Comparison of ENCODE assay signal across 18 cellular contexts in the genomic region with DNA sequence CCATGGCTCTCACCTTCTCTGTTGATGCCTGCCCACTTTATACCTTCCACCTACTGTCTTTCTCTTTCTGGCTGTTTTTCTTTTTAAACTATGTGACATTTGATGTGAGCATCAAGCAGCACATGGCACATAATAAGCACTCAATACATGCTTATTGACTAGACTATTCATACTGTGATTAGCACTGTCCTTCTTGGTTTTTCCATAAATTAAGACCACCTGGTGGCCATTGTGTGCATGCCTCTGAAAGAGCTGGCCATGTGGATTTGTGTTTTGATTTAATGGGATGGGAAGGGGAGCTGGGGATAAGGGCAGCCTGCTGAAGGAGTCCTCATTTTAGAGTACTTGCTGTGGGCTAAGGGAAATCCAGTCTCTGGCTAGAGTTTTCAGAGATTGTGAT.
"Had no signal": no experiment of that assay in that cellular context is flagged by ENCODE, and none has a peak within 500 bp of the region (broad histone marks: within the 10 kb centered on the region; RNA-seq: fewer than 3 reads in every experiment).

No MANE protein-coding gene starts in this region.

- ATAC-seq: heart left ventricle; left colon; stimulated activated naive CD8-positive, alpha-beta T cell treated with anti-CD3 and anti-CD28 coated beads, Interleukin-15, amount 100 ng/mL, for 72 hours; T-helper 17 cell had no signal

- DNase-seq: activated CD4-positive, alpha-beta memory T cell treated with anti-CD3 and anti-CD28 coated beads, Interleukin-2, amount 10 ng/mL, durations not matched to agents 7 days and 5 days; activated effector memory CD4-positive, alpha-beta T cell treated with anti-CD3 and anti-CD28 coated beads, Interleukin-2, amount 50 U/mL, for 16 hours; activated T-cell treated with anti-CD3 and anti-CD28 coated beads, Interleukin-2, amount 50 U/mL, for 24 hours; adrenal gland; caudate nucleus; heart left ventricle; left colon; midbrain; ovary; stimulated activated CD4-positive, alpha-beta T cell treated with anti-CD3 and anti-CD28 coated beads, Interleukin-1b, Interleukin-23, amount 100 ng/mL, for 48 hours; stimulated activated naive CD8-positive, alpha-beta T cell treated with anti-CD3 and anti-CD28 coated beads, Interleukin-15, amount 100 ng/mL, for 72 hours; T-helper 17 cell; upper lobe of left lung; WERI-Rb-1 had no signal

- H3K4me1 Mint-ChIP-seq: activated CD4-positive, alpha-beta memory T cell treated with anti-CD3 and anti-CD28 coated beads, Interleukin-2, amount 10 ng/mL, durations not matched to agents 7 days and 5 days; activated naive CD4-positive, alpha-beta T cell treated with anti-CD3 and anti-CD28 coated beads, Interleukin-2, amount 50 U/mL, for 24 hours; stimulated activated naive CD8-positive, alpha-beta T cell treated with anti-CD3 and anti-CD28 coated beads, Interleukin-15, amount 100 ng/mL, for 72 hours; T-helper 17 cell had no signal

- H3K27me3 ChIP-seq: adrenal gland, ovary, upper lobe of left lung had no signal

- H3K27ac ChIP-seq: adrenal gland, coronary artery, heart left ventricle, ovary, upper lobe of left lung, WERI-Rb-1 had no signal

- H3K4me3 Mint-ChIP-seq: activated CD4-positive, alpha-beta memory T cell treated with anti-CD3 and anti-CD28 coated beads, Interleukin-2, amount 10 ng/mL, durations not matched to agents 7 days and 5 days; activated naive CD4-positive, alpha-beta T cell treated with anti-CD3 and anti-CD28 coated beads, Interleukin-2, amount 50 U/mL, for 24 hours; activated T-cell treated with anti-CD3 and anti-CD28 coated beads, Interleukin-2, amount 50 U/mL, for 24 hours; stimulated activated naive CD8-positive, alpha-beta T cell treated with anti-CD3 and anti-CD28 coated beads, Interleukin-15, amount 100 ng/mL, for 72 hours; T-helper 17 cell had no signal

- H3K36me3 ChIP-seq: adrenal gland, heart left ventricle, ovary, upper lobe of left lung, WERI-Rb-1 had no signal

- FAIRE-seq: frontal cortex had no signal

- H3K9me3 Mint-ChIP-seq: activated CD4-positive, alpha-beta memory T cell treated with anti-CD3 and anti-CD28 coated beads, Interleukin-2, amount 10 ng/mL, durations not matched to agents 7 days and 5 days; activated naive CD4-positive, alpha-beta T cell treated with anti-CD3 and anti-CD28 coated beads, Interleukin-2, amount 50 U/mL, for 24 hours; activated T-cell treated with anti-CD3 and anti-CD28 coated beads, Interleukin-2, amount 50 U/mL, for 24 hours had no signal

- H3K27ac Mint-ChIP-seq: activated CD4-positive, alpha-beta memory T cell treated with anti-CD3 and anti-CD28 coated beads, Interleukin-2, amount 10 ng/mL, durations not matched to agents 7 days and 5 days; activated naive CD4-positive, alpha-beta T cell treated with anti-CD3 and anti-CD28 coated beads, Interleukin-2, amount 50 U/mL, for 24 hours; activated T-cell treated with anti-CD3 and anti-CD28 coated beads, Interleukin-2, amount 50 U/mL, for 24 hours; stimulated activated naive CD8-positive, alpha-beta T cell treated with anti-CD3 and anti-CD28 coated beads, Interleukin-15, amount 100 ng/mL, for 72 hours; T-helper 17 cell had no signal

- H3K4me1 ChIP-seq: heart left ventricle, upper lobe of left lung had no signal

- H3K9me3 ChIP-seq: adrenal gland, ovary, upper lobe of left lung had no signal

- H3K36me3 Mint-ChIP-seq: activated naive CD4-positive, alpha-beta T cell treated with anti-CD3 and anti-CD28 coated beads, Interleukin-2, amount 50 U/mL, for 24 hours had no signal

- H3K4me3 ChIP-seq: adrenal gland, coronary artery, heart left ventricle, lung, ovary, upper lobe of left lung had no signal
